In genomic region chr5:964821-965220, GRCh38 we compare ENCODE assay signal across 16 cellular contexts. TPM values are rescaled to one million over a fixed set of nuclear protein-coding genes. Genes with fewer than 3 reads are reported as not detected.
DNase-seq lines count a peak whose midpoint lies in the region; FAIRE-seq and TF ChIP-seq lines count a peak whose summit lies in the region.
"Had no signal": no experiment of that assay in that cellular context is flagged by ENCODE, and none has a peak within 500 bp of the region (broad histone marks: within the 10 kb centered on the region; RNA-seq: fewer than 3 reads in every experiment).

No MANE protein-coding gene starts in this region.

- no peak for FAIRE-seq in GM12892 (lab: Jason Lieb, UNC)
- FAIRE-seq: TTC549, urothelium cell line had no signal

- DNase-seq in activated CD8-positive, alpha-beta memory T cell treated with anti-CD3 and anti-CD28 coated beads for 24 hours: peak; percentile 53
- DNase-seq in activated CD8-positive, alpha-beta memory T cell treated with anti-CD3 and anti-CD28 coated beads, Interleukin-2, amount 50 U/mL, for 4 hours: no peak
- DNase-seq in esophagus squamous epithelium (lab: John Stamatoyannopoulos, UW): no peak
- DNase-seq in osteocyte (ENCODE audit: extremely low spot score, unreplicated experiment): peak; percentile 49
- DNase-seq in SJCRH30: no peak
- no peak for DNase-seq in GOT3 (lab: John Stamatoyannopoulos, UW)
- no peak for DNase-seq in GM12892 (ENCODE audit: insufficient read length)
- DNase-seq: immature natural killer cell, Karpas-422, mesendoderm, NCI-H1694 treated with DMSO at 0.1 percent for 48 hours, NCI-H510A, occipital lobe had no signal

- H3K27me3 Mint-ChIP-seq in osteocyte (ENCODE audit: unreplicated experiment): peaks cover 80% of the 10 kb centered on the region

- peaks cover 5% of the 10 kb centered on the region for H3K4me1 Mint-ChIP-seq in osteocyte (ENCODE audit: unreplicated experiment)

- peaks cover 0 to 13% (median 0%) of the 10 kb centered on the region in 3 donors for H3K4me1 ChIP-seq in esophagus squamous epithelium
- H3K4me1 ChIP-seq in SJCRH30: peaks cover 33% of the 10 kb centered on the region

- H3K4me3 ChIP-seq in esophagus squamous epithelium: no peak overlapping the region
- no peak overlapping the region for H3K4me3 ChIP-seq in SJCRH30

- TF ChIP-seq CTCF in esophagus squamous epithelium (IDR thresholded peaks at IDR 0.05) (no peak), osteocyte (IDR thresholded peaks at IDR 0.05) (no peak)

- H3K9me3 ChIP-seq in KOPT-K1 (ENCODE audit: insufficient read depth, low read length, poor library complexity, severe bottlenecking) (peaks cover 32% of the 10 kb centered on the region), esophagus squamous epithelium (no peaks in the 10 kb centered on the region), SJCRH30 (replicated peaks) (no peaks in the 10 kb centered on the region)

- H3K27me3 ChIP-seq in esophagus squamous epithelium (peaks cover 0 to 87% (median 0%) of the 10 kb centered on the region in 4 donors), SJCRH30 (peaks cover 21% of the 10 kb centered on the region; the same call in 1 of the 2 replicates)

- peak overlapping the region; percentile 98 for H3K27ac ChIP-seq in KOPT-K1 (ENCODE audit: low read depth, low read length, poor library complexity, severe bottlenecking)
- peak overlapping the region; percentile 2 to 71 (median 33) for H3K27ac ChIP-seq in esophagus squamous epithelium
- no peak overlapping the region for H3K27ac ChIP-seq in SJCRH30

- no peaks in the 10 kb centered on the region for H3K9me3 Mint-ChIP-seq in osteocyte (ENCODE audit: unreplicated experiment)

- no peak overlapping the region for H3K4me3 Mint-ChIP-seq in osteocyte (ENCODE audit: unreplicated experiment)

- TF ChIP-seq POLR2A in esophagus squamous epithelium (IDR thresholded peaks at IDR 0.05): no peak
- TF ChIP-seq POLR2A in GM12892 (IDR thresholded peaks at IDR 0.05; ENCODE audit: low read depth, low read length): no peak

- 80% methylated on average over 1 of the region's 10 CpGs; no CpG with 5 or more reads in 1 of the 2 donors for WGBS in esophagus squamous epithelium, 2 donors

- no peaks in the 10 kb centered on the region; the same call in 1 of the 2 replicates for H3K36me3 ChIP-seq in KOPT-K1 (ENCODE audit: insufficient read depth, low read length)
- H3K36me3 ChIP-seq in esophagus squamous epithelium: no peaks in the 10 kb centered on the region
- H3K36me3 ChIP-seq in SJCRH30: no peaks in the 10 kb centered on the region

- H3K27ac Mint-ChIP-seq in osteocyte (ENCODE audit: unreplicated experiment): no peak overlapping the region

- intact Hi-C loops in esophagus squamous epithelium (cut with DNase I): no loop called here

- H3K36me3 Mint-ChIP-seq in osteocyte (ENCODE audit: unreplicated experiment): no peaks in the 10 kb centered on the region
- H3K36me3 Mint-ChIP-seq: immature natural killer cell had no signal

RNA-seq across cellular contexts. Expression of gene NKD2, which starts 43.8 kb away (rescaled TPM):
- total RNA-seq in esophagus squamous epithelium (10 to 100 TPM in 1 of 4 donors, 1 to 10 TPM in 3; 1.2 to 11.3 (median 1.5) TPM), osteocyte (not detected in 2 replicates)
- total RNA-seq in SJCRH30 (2014; rRNA removed; shearing (Covaris generic)): not detected in 2 replicates
- 0.76 TPM for polyA plus RNA-seq in GM12892 (2012; ENCODE audit: missing spikeins)
- polyA plus RNA-seq: immature natural killer cell had no signal

Comparison
In these comparisons a context has a peak if more than half of its experiments do, and no peak if none do; other contexts are left out.
1. DNase-seq: peak in activated CD8-positive, alpha-beta memory T cell treated with anti-CD3 and anti-CD28 coated beads for 24 hours (single experiment) and osteocyte (single experiment); none in activated CD8-positive, alpha-beta memory T cell treated with anti-CD3 and anti-CD28 coated beads, Interleukin-2, amount 50 U/mL, for 4 hours (single experiment), esophagus squamous epithelium (single experiment), SJCRH30 (0 of 2), GOT3 (single experiment) and GM12892 (single experiment).